10 cellular contexts compared by ENCODE assay signal in the genomic region with DNA sequence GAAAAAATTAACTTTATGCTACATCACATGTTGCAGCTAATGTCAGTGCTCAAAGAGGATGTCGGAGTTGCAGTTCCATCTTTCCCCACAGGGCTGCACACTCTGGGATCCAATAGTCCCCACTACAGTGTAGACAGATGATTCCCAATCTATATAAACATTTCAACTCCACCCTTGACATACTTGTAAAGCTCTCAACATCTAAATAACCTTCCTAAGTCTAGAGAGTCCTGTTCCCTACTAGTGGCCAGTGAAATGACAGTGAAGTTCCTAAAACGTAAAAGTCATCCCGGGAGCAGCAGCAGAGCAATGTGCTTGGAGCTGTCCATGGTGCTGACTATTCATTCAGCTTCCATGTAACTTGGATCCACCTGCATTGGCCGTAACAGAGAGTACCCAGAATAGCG.
DNase-seq lines count a peak whose midpoint lies in the region; ATAC-seq and TF ChIP-seq lines count a peak whose summit lies in the region.
"Had no signal": no experiment of that assay in that cellular context is flagged by ENCODE, and none has a peak within 500 bp of the region (broad histone marks: within the 10 kb centered on the region; RNA-seq: fewer than 3 reads in every experiment).

No MANE protein-coding gene starts in this region.

- peaks cover 5% of the 10 kb centered on the region for H4K20me1 ChIP-seq in neural progenitor cell (ENCODE audit: low read depth)

- H3K4me3 Mint-ChIP-seq in neural progenitor cell = no peak overlapping the region
- H3K4me3 Mint-ChIP-seq in natural killer cell treated with Interleukin-12 subunit alpha and Interleukin-12 subunit beta and Interleukin-15 and Interleukin-18, amount 100 ng/mL, for 72 hours = no peak overlapping the region
- H3K4me3 Mint-ChIP-seq: activated naive CD8-positive, alpha-beta T cell treated with anti-CD3 and anti-CD28 coated beads, Interleukin-2, amount 10 ng/mL, durations not matched to agents 7 days and 5 days; B cell had no signal

- no peak overlapping the region for H3K4me3 ChIP-seq in epithelial cell of proximal tubule (ENCODE audit: low read depth, low read length)
- H3K4me3 ChIP-seq in neural progenitor cell = no peak overlapping the region

- H3K79me2 ChIP-seq in neural progenitor cell (ENCODE audit: low read depth) = no peaks in the 10 kb centered on the region

- TF ChIP-seq CTCF in epithelial cell of proximal tubule (conservative IDR thresholded peaks at IDR 0.05; ENCODE audit: low read depth, low read length) = peak; percentile 91
- peak; percentile 52 for TF ChIP-seq CTCF in neural progenitor cell (IDR thresholded peaks at IDR 0.05)

- peaks cover 7% of the 10 kb centered on the region for H3K27me3 Mint-ChIP-seq in neural progenitor cell (ENCODE audit: insufficient read depth, low read depth)
- no peaks in the 10 kb centered on the region for H3K27me3 Mint-ChIP-seq in natural killer cell treated with Interleukin-12 subunit alpha and Interleukin-12 subunit beta and Interleukin-15 and Interleukin-18, amount 100 ng/mL, for 72 hours
- H3K27me3 Mint-ChIP-seq: activated naive CD8-positive, alpha-beta T cell treated with anti-CD3 and anti-CD28 coated beads, Interleukin-2, amount 10 ng/mL, durations not matched to agents 7 days and 5 days had no signal

- H3K9me3 Mint-ChIP-seq in neural progenitor cell = no peaks in the 10 kb centered on the region
- H3K9me3 Mint-ChIP-seq in natural killer cell treated with Interleukin-12 subunit alpha and Interleukin-12 subunit beta and Interleukin-15 and Interleukin-18, amount 100 ng/mL, for 72 hours = peaks cover 17% of the 10 kb centered on the region

- H3F3A ChIP-seq in neural progenitor cell (ENCODE audit: low read depth) = no peaks in the 10 kb centered on the region

- peak; percentile 90 for ATAC-seq in GM21529 (IDR thresholded peaks at IDR 0.05; ENCODE audit: unreplicated experiment)
- ATAC-seq in natural killer cell treated with Interleukin-12 subunit alpha and Interleukin-12 subunit beta and Interleukin-15 and Interleukin-18, amount 100 ng/mL, for 72 hours = no peak

- no peaks in the 10 kb centered on the region for H3K4me1 ChIP-seq in neural progenitor cell

- no peak overlapping the region for H3K27ac Mint-ChIP-seq in neural progenitor cell
- no peak overlapping the region for H3K27ac Mint-ChIP-seq in natural killer cell treated with Interleukin-12 subunit alpha and Interleukin-12 subunit beta and Interleukin-15 and Interleukin-18, amount 100 ng/mL, for 72 hours
- H3K27ac Mint-ChIP-seq: activated naive CD8-positive, alpha-beta T cell treated with anti-CD3 and anti-CD28 coated beads, Interleukin-2, amount 10 ng/mL, durations not matched to agents 7 days and 5 days; B cell had no signal

- no peaks in the 10 kb centered on the region for H3K4me1 Mint-ChIP-seq in neural progenitor cell
- no peaks in the 10 kb centered on the region for H3K4me1 Mint-ChIP-seq in natural killer cell treated with Interleukin-12 subunit alpha and Interleukin-12 subunit beta and Interleukin-15 and Interleukin-18, amount 100 ng/mL, for 72 hours (ENCODE audit: low read depth in 2 of 2)
- H3K4me1 Mint-ChIP-seq: activated naive CD8-positive, alpha-beta T cell treated with anti-CD3 and anti-CD28 coated beads, Interleukin-2, amount 10 ng/mL, durations not matched to agents 7 days and 5 days; B cell had no signal

- DNase-seq in NK-92 treated with Interleukin-12 subunit alpha and Interleukin-12 subunit beta, amount 100 ng/mL, for 24 hours (lab: John Stamatoyannopoulos, UW) = peak; percentile 3
- DNase-seq in NK-92 (lab: John Stamatoyannopoulos, UW; ENCODE audit: unreplicated experiment) = no peak
- DNase-seq in HK-2 (ENCODE audit: unreplicated experiment) = peak; percentile 49
- peak; percentile 13 for DNase-seq in SKM-1 (lab: John Stamatoyannopoulos, UW; ENCODE audit: unreplicated experiment)
- peak; percentile 40 for DNase-seq in epithelial cell of proximal tubule (ENCODE audit: low read depth)
- peak; percentile 90 for DNase-seq in neural progenitor cell (ENCODE audit: low spot score)
- DNase-seq in natural killer cell treated with Interleukin-12 subunit alpha and Interleukin-12 subunit beta and Interleukin-15 and Interleukin-18, amount 100 ng/mL, for 72 hours (ENCODE audit: low spot score) = no peak
- DNase-seq: activated naive CD8-positive, alpha-beta T cell treated with anti-CD3 and anti-CD28 coated beads, Interleukin-2, amount 10 ng/mL, durations not matched to agents 7 days and 5 days had no signal

- H3K36me3 ChIP-seq in neural progenitor cell = no peaks in the 10 kb centered on the region

- no peak overlapping the region for H3K27ac ChIP-seq in neural progenitor cell

- H3K4me2 ChIP-seq in neural progenitor cell = no peak overlapping the region

- no peaks in the 10 kb centered on the region for H3K9me3 ChIP-seq in neural progenitor cell (ENCODE audit: low read depth)

- no peaks in the 10 kb centered on the region for H3K36me3 Mint-ChIP-seq in neural progenitor cell
- no peaks in the 10 kb centered on the region for H3K36me3 Mint-ChIP-seq in natural killer cell treated with Interleukin-12 subunit alpha and Interleukin-12 subunit beta and Interleukin-15 and Interleukin-18, amount 100 ng/mL, for 72 hours
- H3K36me3 Mint-ChIP-seq: activated naive CD8-positive, alpha-beta T cell treated with anti-CD3 and anti-CD28 coated beads, Interleukin-2, amount 10 ng/mL, durations not matched to agents 7 days and 5 days had no signal

- H3K9ac ChIP-seq in neural progenitor cell = no peak overlapping the region

- H2AFZ ChIP-seq in neural progenitor cell (replicated peaks) = no peak overlapping the region

- H3K27me3 ChIP-seq in neural progenitor cell = no peaks in the 10 kb centered on the region

Comparison
In these comparisons a context has a peak if more than half of its experiments do, and no peak if none do; other contexts are left out.
1. DNase-seq: peak in NK-92 treated with Interleukin-12 subunit alpha and Interleukin-12 subunit beta, amount 100 ng/mL, for 24 hours (single experiment), HK-2 (single experiment), SKM-1 (single experiment), epithelial cell of proximal tubule (single experiment) and neural progenitor cell (single experiment); none in NK-92 (single experiment) and natural killer cell treated with Interleukin-12 subunit alpha and Interleukin-12 subunit beta and Interleukin-15 and Interleukin-18, amount 100 ng/mL, for 72 hours (single experiment).